Comparison of ENCODE assay signal across 19 cellular contexts in genomic region chrX:112367065-112367464, GRCh38.
A peak's percentile ranks its signal among the peaks of the same experiment; 100 is the strongest.
DNase-seq lines count a peak whose midpoint lies in the region; FAIRE-seq and TF ChIP-seq lines count a peak whose summit lies in the region.
"Had no signal": no experiment of that assay in that cellular context is flagged by ENCODE, and none has a peak within 500 bp of the region (broad histone marks: within the 10 kb centered on the region; RNA-seq: fewer than 3 reads in every experiment).

No MANE protein-coding gene starts in this region.

- H3K27me3 Mint-ChIP-seq in astrocyte (ENCODE audit: low read depth, unreplicated experiment): peaks cover 2% of the 10 kb centered on the region
- H3K27me3 Mint-ChIP-seq: B cell; CD4-positive, alpha-beta T cell had no signal

- H3K4me3 Mint-ChIP-seq in astrocyte (ENCODE audit: unreplicated experiment): no peak overlapping the region
- H3K4me3 Mint-ChIP-seq: B cell; CD4-positive, alpha-beta T cell; CD8-positive, alpha-beta T cell had no signal

- H3K4me1 Mint-ChIP-seq in astrocyte (ENCODE audit: low read depth, unreplicated experiment): no peaks in the 10 kb centered on the region
- H3K4me1 Mint-ChIP-seq: B cell had no signal

- H3K27ac Mint-ChIP-seq in astrocyte (ENCODE audit: unreplicated experiment): no peak overlapping the region
- H3K27ac Mint-ChIP-seq: B cell; CD4-positive, alpha-beta T cell; CD8-positive, alpha-beta T cell had no signal

- TF ChIP-seq CTCF in astrocyte (IDR thresholded peaks at IDR 0.05; ENCODE audit: insufficient read depth, low read depth, low read length) (no peak), neural cell (IDR thresholded peaks at IDR 0.05; ENCODE audit: poor library complexity, severe bottlenecking) (no peak), GM10248 (IDR thresholded peaks at IDR 0.05; ENCODE audit: control extremely low read depth, extremely low read depth, low read depth, missing control alignments) (no peak), foreskin fibroblast (IDR thresholded peaks at IDR 0.05; ENCODE audit: low read depth, low read length) (no peak)

- DNase-seq in KBM-7: peak; percentile 1
- DNase-seq in astrocyte (ENCODE audit: low read depth): no peak
- DNase-seq in GM10248 (ENCODE audit: extremely low spot score): no peak
- DNase-seq in foreskin fibroblast: no peak
- DNase-seq: AML-193; Caco-2; Calu3; CD4-positive, alpha-beta T cell; CD8-positive, alpha-beta T cell; DMS79 treated with DMSO at 0.1 percent for 48 hours; GF-D8 had no signal

- CTCF ChIA-PET in GM10248 (lab: Yijun Ruan, JAX): no interaction called here

- POLR2A ChIA-PET in GM10248 (lab: Yijun Ruan, JAX): no interaction called here

- H3K27ac ChIP-seq in astrocyte (ENCODE audit: low read depth, low read length) (no peak overlapping the region), neural cell (ENCODE audit: low read length) (no peak overlapping the region)
- H3K27ac ChIP-seq: 22Rv1; A549; BLaER1 treated with 17β-estradiol and CSF1 and Interleukin-3, amounts not matched to agents 10 nM and 100 nM; C4-2B had no signal

- no peaks in the 10 kb centered on the region for H3K36me3 Mint-ChIP-seq in astrocyte (ENCODE audit: low read depth, unreplicated experiment)
- H3K36me3 Mint-ChIP-seq: CD8-positive, alpha-beta T cell had no signal

- H3K4me3 ChIP-seq in astrocyte (ENCODE audit: insufficient read depth, low read depth, low read length) (no peak overlapping the region), neural cell (ENCODE audit: low read length) (no peak overlapping the region), foreskin fibroblast (ENCODE audit: low read depth in 1 of 2, low read length in 2 of 2) (no peak overlapping the region)
- H3K4me3 ChIP-seq: A549; BLaER1 treated with 17β-estradiol and CSF1 and Interleukin-3, amounts not matched to agents 10 nM and 100 nM had no signal

- H4K20me1 ChIP-seq in astrocyte (ENCODE audit: insufficient read depth, low read length) (no peaks in the 10 kb centered on the region), neural cell (ENCODE audit: insufficient read depth) (no peaks in the 10 kb centered on the region)
- H4K20me1 ChIP-seq: BLaER1 treated with 17β-estradiol and CSF1 and Interleukin-3, amounts not matched to agents 10 nM and 100 nM had no signal

- H3K4me2 ChIP-seq in astrocyte (ENCODE audit: low read length) (no peak overlapping the region), neural cell (ENCODE audit: low read length) (no peak overlapping the region)
- H3K4me2 ChIP-seq: A549; BLaER1 treated with 17β-estradiol and CSF1 and Interleukin-3, amounts not matched to agents 10 nM and 100 nM had no signal

- in situ Hi-C loops in KBM-7 (cut with MboI; ENCODE audit: low pct_unique_long_range_greater_than_20kb, low sequenced_read_pairs): no loop called here

- no peaks in the 10 kb centered on the region for H3K9me2 ChIP-seq in neural cell (ENCODE audit: insufficient read depth, low read length)

- H2AFZ ChIP-seq in astrocyte (ENCODE audit: low read depth, low read length) (no peak overlapping the region), neural cell (ENCODE audit: low read depth, low read length) (no peak overlapping the region)

- no peaks in the 10 kb centered on the region for H3F3A ChIP-seq in neural cell (ENCODE audit: insufficient read depth, low read length, poor library complexity, severe bottlenecking)

- no peaks in the 10 kb centered on the region for H3K9me3 Mint-ChIP-seq in astrocyte (ENCODE audit: unreplicated experiment)
- H3K9me3 Mint-ChIP-seq: CD4-positive, alpha-beta T cell; CD8-positive, alpha-beta T cell had no signal

- no peaks in the 10 kb centered on the region for H3K9me3 ChIP-seq in astrocyte (ENCODE audit: insufficient read depth, low read depth, low read length)
- no peaks in the 10 kb centered on the region for H3K9me3 ChIP-seq in neural cell (ENCODE audit: low read length)
- H3K9me3 ChIP-seq: A549; BLaER1 treated with 17β-estradiol and CSF1 and Interleukin-3, amounts not matched to agents 10 nM and 100 nM; Caco-2 had no signal

- H3K27me3 ChIP-seq in astrocyte (ENCODE audit: insufficient read depth, low read length) (no peaks in the 10 kb centered on the region), neural cell (ENCODE audit: insufficient read depth, low read depth, low read length) (no peaks in the 10 kb centered on the region)

- H3K9ac ChIP-seq in astrocyte (ENCODE audit: low read length) (no peak overlapping the region), neural cell (ENCODE audit: low read length) (no peak overlapping the region)
- H3K9ac ChIP-seq: BLaER1 treated with 17β-estradiol and CSF1 and Interleukin-3, amounts not matched to agents 10 nM and 100 nM had no signal

- TF ChIP-seq EP300 in neural cell (conservative IDR thresholded peaks at IDR 0.05; ENCODE audit: poor library complexity, severe bottlenecking): peak; percentile 85

- no peaks in the 10 kb centered on the region for H3K4me1 ChIP-seq in astrocyte (ENCODE audit: insufficient read depth, low read length)
- H3K4me1 ChIP-seq: A549; BLaER1 treated with 17β-estradiol and CSF1 and Interleukin-3, amounts not matched to agents 10 nM and 100 nM; Caco-2 had no signal

- H3K79me2 ChIP-seq in astrocyte (ENCODE audit: insufficient read depth, low read length): no peaks in the 10 kb centered on the region
- no peaks in the 10 kb centered on the region for H3K79me2 ChIP-seq in neural cell (replicated peaks; ENCODE audit: insufficient read depth, low read length)

- no peak for TF ChIP-seq RAD21 in neural cell (conservative IDR thresholded peaks at IDR 0.05)

- peak; percentile 54 for FAIRE-seq in astrocyte (lab: Jason Lieb, UNC)
- FAIRE-seq: A549, G401.6, GM12891 had no signal

- no peaks in the 10 kb centered on the region for H3K36me3 ChIP-seq in astrocyte (ENCODE audit: insufficient read depth, low read length)
- no peaks in the 10 kb centered on the region for H3K36me3 ChIP-seq in neural cell (ENCODE audit: insufficient read depth, low read length)
- H3K36me3 ChIP-seq: BLaER1 treated with 17β-estradiol and CSF1 and Interleukin-3, amounts not matched to agents 10 nM and 100 nM had no signal

TF ChIP-seq in neural cell, 6 proteins besides CTCF, POLR2A, EP300 and RAD21:
- peak; percentile 32 for TF ChIP-seq POLR2AphosphoS5 (IDR thresholded peaks at IDR 0.05)
- TF ChIP-seq REST (IDR thresholded peaks at IDR 0.05; ENCODE audit: borderline replicate concordance): no peak
- no peak for TF ChIP-seq MXI1 (conservative IDR thresholded peaks at IDR 0.05; ENCODE audit: poor library complexity, severe bottlenecking)
